Comparison of ENCODE assay signal across 11 cellular contexts in genomic region chr12:18998343-18999270, GRCh38.
DNase-seq lines count a peak whose midpoint lies in the region; ATAC-seq, FAIRE-seq and TF ChIP-seq lines count a peak whose summit lies in the region.
"Had no signal": no experiment of that assay in that cellular context is flagged by ENCODE, and none has a peak within 500 bp of the region (broad histone marks: within the 10 kb centered on the region; RNA-seq: fewer than 3 reads in every experiment).

No MANE protein-coding gene starts in this region.

- H3K27me3 ChIP-seq in esophagus muscularis mucosa: no peaks in the 10 kb centered on the region
- no peaks in the 10 kb centered on the region for H3K27me3 ChIP-seq in colonic mucosa
- H3K27me3 ChIP-seq: heart right ventricle, neutrophil had no signal

- H3K36me3 ChIP-seq in esophagus muscularis mucosa (no peaks in the 10 kb centered on the region), kidney (ENCODE audit: control insufficient read depth in 1 of 2, insufficient read depth in 2 of 2, low read length in 2 of 2) (no peaks in the 10 kb centered on the region), colonic mucosa (no peaks in the 10 kb centered on the region)
- H3K36me3 ChIP-seq: heart right ventricle, neutrophil had no signal

- DNase-seq in GM04504 (ENCODE audit: low read depth) (peak; percentile 47), NCI-H226 (peak; percentile 88), esophagus muscularis mucosa (ENCODE audit: extremely low spot score) (no peak), pons (ENCODE audit: low spot score) (peak; percentile 16), NCI-H82 treated with DMSO at 0.1 percent for 48 hours (lab: John Stamatoyannopoulos, UW; ENCODE audit: unreplicated experiment) (no peak), kidney (no peak), colonic mucosa (no peak)
- DNase-seq: activated naive CD8-positive, alpha-beta T cell treated with anti-CD3 and anti-CD28 coated beads, Interleukin-2, amount 50 U/mL, for 24 hours; heart right ventricle had no signal

- FAIRE-seq in kidney (lab: Jason Lieb, UNC): no peak

- H3K9ac ChIP-seq in kidney (ENCODE audit: low read length in 2 of 2) (no peak overlapping the region), colonic mucosa (ENCODE audit: low read depth in 2 of 2, low read length in 2 of 2) (no peak overlapping the region)

- TF ChIP-seq EP300 in esophagus muscularis mucosa (IDR thresholded peaks at IDR 0.05): no peak

- H3K27ac ChIP-seq in esophagus muscularis mucosa (replicated peaks in 1 of 4): peak overlapping the region; percentile 61 to 69 (median 65)
- H3K27ac ChIP-seq in kidney (ENCODE audit: low read depth in 2 of 2, low read length in 2 of 2): no peak overlapping the region
- H3K27ac ChIP-seq in colonic mucosa: no peak overlapping the region
- H3K27ac ChIP-seq: heart right ventricle, neutrophil had no signal

- no peak for ATAC-seq in HG02970 (IDR thresholded peaks at IDR 0.05; ENCODE audit: low FRiP score, unreplicated experiment)
- ATAC-seq: activated naive CD8-positive, alpha-beta T cell treated with anti-CD3 and anti-CD28 coated beads, Interleukin-2, amount 50 U/mL, for 24 hours had no signal

- TF ChIP-seq CTCF in esophagus muscularis mucosa (IDR thresholded peaks at IDR 0.05): no peak
- no peak for TF ChIP-seq CTCF in kidney (IDR thresholded peaks at IDR 0.05; ENCODE audit: borderline replicate concordance, extremely low read depth, insufficient read depth)
- no peak for TF ChIP-seq CTCF in colonic mucosa (IDR thresholded peaks at IDR 0.05)

- 63% methylated on average over 9 of the region's 9 CpGs for WGBS in esophagus muscularis mucosa

- H3K4me3 ChIP-seq in esophagus muscularis mucosa: no peak overlapping the region
- H3K4me3 ChIP-seq in kidney (ENCODE audit: low read length in 2 of 2): no peak overlapping the region
- H3K4me3 ChIP-seq in colonic mucosa: no peak overlapping the region
- H3K4me3 ChIP-seq: heart right ventricle had no signal

- TF ChIP-seq POLR2A in esophagus muscularis mucosa (IDR thresholded peaks at IDR 0.05; ENCODE audit: low read depth): no peak

- peaks cover 0 to 22% (median 13%) of the 10 kb centered on the region in 4 donors for H3K4me1 ChIP-seq in esophagus muscularis mucosa
- no peaks in the 10 kb centered on the region for H3K4me1 ChIP-seq in kidney (ENCODE audit: control insufficient read depth in 1 of 2, insufficient read depth in 1 of 2, low read depth in 1 of 2, low read length in 2 of 2)
- no peaks in the 10 kb centered on the region for H3K4me1 ChIP-seq in colonic mucosa
- H3K4me1 ChIP-seq: heart right ventricle had no signal

- intact Hi-C loops in esophagus muscularis mucosa (cut with DNase I): no loop called here
- intact Hi-C loops in kidney (cut with DNase I): no loop called here
- intact Hi-C loops in colonic mucosa (cut with DNase I): no loop called here

- H3K9me3 ChIP-seq in esophagus muscularis mucosa: no peaks in the 10 kb centered on the region
- no peaks in the 10 kb centered on the region for H3K9me3 ChIP-seq in kidney (ENCODE audit: control insufficient read depth in 1 of 2, low read length in 2 of 2)
- H3K9me3 ChIP-seq in colonic mucosa: no peaks in the 10 kb centered on the region
- H3K9me3 ChIP-seq: heart right ventricle, neutrophil had no signal

Comparison
In these comparisons a context has a peak if more than half of its experiments do, and no peak if none do; other contexts are left out.
1. DNase-seq: peak in GM04504 (single experiment), NCI-H226 (single experiment) and pons (single experiment); none in esophagus muscularis mucosa (single experiment), NCI-H82 treated with DMSO at 0.1 percent for 48 hours (single experiment), kidney (single experiment) and colonic mucosa (single experiment).
2. H3K27ac ChIP-seq: peak in esophagus muscularis mucosa (4 of 4); none in kidney (0 of 2) and colonic mucosa (single experiment).